Comparison of ENCODE assay signal across 1 cellular context in genomic region chr10:7703140-7703539, GRCh38.
TF ChIP-seq lines count a peak whose summit lies in the region.

Gene ITIH2 (plus strand): TSS chr10:7703316. CDS start chr10:7703435, 119 bp downstream.

TF ChIP-seq in HepG2, 621 proteins besides CTCF, POLR2A, EP300 and RAD21 (continued from another document and continues in another):
- TF ChIP-seq AFF4 (CRISPR knock-in tag; IDR thresholded peaks at IDR 0.05) (no peak; the same call in none of the 2 replicates), ZBTB20 (CRISPR knock-in tag; IDR thresholded peaks at IDR 0.05; ENCODE audit: borderline replicate concordance, low read depth) (no peak), BRF2 (CRISPR knock-in tag; IDR thresholded peaks at IDR 0.05) (no peak), ZNF333 (CRISPR knock-in tag; IDR thresholded peaks at IDR 0.05; ENCODE audit: borderline replicate concordance) (no peak), MAX (IDR thresholded peaks at IDR 0.05) (peak; percentile 58), YY1 (IDR thresholded peaks at IDR 0.05; ENCODE audit: insufficient read depth, insufficient replicate concordance, low read depth, low read length) (no peak), RNF219 (CRISPR knock-in tag; IDR thresholded peaks at IDR 0.05) (no peak), SP4 (CRISPR knock-in tag; IDR thresholded peaks at IDR 0.05) (no peak), ZNF878 (CRISPR knock-in tag; IDR thresholded peaks at IDR 0.05) (no peak), NKX3-1 (CRISPR knock-in tag; IDR thresholded peaks at IDR 0.05) (no peak), ZC3H4 (CRISPR knock-in tag; IDR thresholded peaks at IDR 0.05; ENCODE audit: borderline replicate concordance) (no peak), ZSCAN31 (CRISPR knock-in tag; IDR thresholded peaks at IDR 0.05; ENCODE audit: low read depth) (no peak), SIX4 (CRISPR knock-in tag; IDR thresholded peaks at IDR 0.05) (peak; percentile 59; the same call in 1 of the 2 replicates), ZBTB7A (CRISPR knock-in tag; IDR thresholded peaks at IDR 0.05) (no peak), CBX5 (CRISPR knock-in tag; IDR thresholded peaks at IDR 0.05; ENCODE audit: borderline replicate concordance) (no peak), DR1 (CRISPR knock-in tag; IDR thresholded peaks at IDR 0.05) (no peak), ZNF619 (CRISPR knock-in tag; IDR thresholded peaks at IDR 0.05) (no peak), HNF1A (IDR thresholded peaks at IDR 0.05; ENCODE audit: low read depth) (peak; percentile 81), HNF1A (CRISPR knock-in tag; IDR thresholded peaks at IDR 0.05; ENCODE audit: borderline replicate concordance) (no peak; the same call in 1 of the 2 replicates), ZNF225 (CRISPR knock-in tag; IDR thresholded peaks at IDR 0.05) (no peak), ZNF326 (CRISPR knock-in tag; IDR thresholded peaks at IDR 0.05; ENCODE audit: borderline replicate concordance) (no peak), ZNF530 (CRISPR knock-in tag; IDR thresholded peaks at IDR 0.05; ENCODE audit: low read depth) (no peak), DRAP1 (CRISPR knock-in tag; IDR thresholded peaks at IDR 0.05) (peak; percentile 72), ZBTB44 (CRISPR knock-in tag; IDR thresholded peaks at IDR 0.05) (no peak), SAP130 (CRISPR knock-in tag; IDR thresholded peaks at IDR 0.05; ENCODE audit: low read depth) (peak; percentile 64), KDM2A (CRISPR knock-in tag; IDR thresholded peaks at IDR 0.05; ENCODE audit: borderline replicate concordance, low read depth) (no peak), SIN3B (IDR thresholded peaks at IDR 0.05; ENCODE audit: low read length) (no peak), GFI1 (CRISPR knock-in tag; IDR thresholded peaks at IDR 0.05; ENCODE audit: borderline replicate concordance) (peak; percentile 36; the same call in 1 of the 2 replicates), ZNF709 (CRISPR knock-in tag; IDR thresholded peaks at IDR 0.05) (no peak), FOXM1 (CRISPR knock-in tag; IDR thresholded peaks at IDR 0.05) (no peak), CREB1 (IDR thresholded peaks at IDR 0.05) (no peak), CREB1 (CRISPR knock-in tag; IDR thresholded peaks at IDR 0.05) (peak; percentile 37; the same call in 1 of the 2 replicates), ZNF264 (CRISPR knock-in tag; IDR thresholded peaks at IDR 0.05) (peak; percentile 49; the same call in 1 of the 2 replicates), KDM5B (CRISPR knock-in tag; IDR thresholded peaks at IDR 0.05; ENCODE audit: borderline replicate concordance) (no peak), MEIS1 (CRISPR knock-in tag; IDR thresholded peaks at IDR 0.05; ENCODE audit: borderline replicate concordance) (no peak), ESRRA (CRISPR knock-in tag; IDR thresholded peaks at IDR 0.05; ENCODE audit: low read depth) (peak; percentile 53; the same call in 1 of the 2 replicates), CBX1 (IDR thresholded peaks at IDR 0.05; ENCODE audit: low read depth) (no peak), NR3C1 (CRISPR knock-in tag; IDR thresholded peaks at IDR 0.05) (no peak), ZNF674 (CRISPR knock-in tag; IDR thresholded peaks at IDR 0.05; ENCODE audit: low read depth) (no peak), ZNF850 (CRISPR knock-in tag; conservative IDR thresholded peaks at IDR 0.05) (no peak), ZBTB43 (CRISPR knock-in tag; conservative IDR thresholded peaks at IDR 0.05) (no peak), SMAD1 (CRISPR knock-in tag; IDR thresholded peaks at IDR 0.05; ENCODE audit: borderline replicate concordance, low read depth) (no peak), FOSL2 (CRISPR knock-in tag; IDR thresholded peaks at IDR 0.05) (peak; percentile 44), LRRFIP1 (CRISPR knock-in tag; conservative IDR thresholded peaks at IDR 0.05) (no peak), ZNF101 (CRISPR knock-in tag; IDR thresholded peaks at IDR 0.05; ENCODE audit: borderline replicate concordance, low read depth) (no peak), RBAK (CRISPR knock-in tag; IDR thresholded peaks at IDR 0.05) (no peak), ZSCAN12 (CRISPR knock-in tag; IDR thresholded peaks at IDR 0.05) (no peak), SIX1 (CRISPR knock-in tag; IDR thresholded peaks at IDR 0.05; ENCODE audit: borderline replicate concordance) (no peak; the same call in 1 of the 2 replicates), MAF1 (CRISPR knock-in tag; IDR thresholded peaks at IDR 0.05; ENCODE audit: borderline replicate concordance) (no peak), SUZ12 (IDR thresholded peaks at IDR 0.05; ENCODE audit: low read depth, low read length) (no peak), REL (CRISPR knock-in tag; conservative IDR thresholded peaks at IDR 0.05) (no peak), ZNF414 (CRISPR knock-in tag; IDR thresholded peaks at IDR 0.05) (no peak)
